ENCODE assay signal across 9 cellular contexts in the genomic region with DNA sequence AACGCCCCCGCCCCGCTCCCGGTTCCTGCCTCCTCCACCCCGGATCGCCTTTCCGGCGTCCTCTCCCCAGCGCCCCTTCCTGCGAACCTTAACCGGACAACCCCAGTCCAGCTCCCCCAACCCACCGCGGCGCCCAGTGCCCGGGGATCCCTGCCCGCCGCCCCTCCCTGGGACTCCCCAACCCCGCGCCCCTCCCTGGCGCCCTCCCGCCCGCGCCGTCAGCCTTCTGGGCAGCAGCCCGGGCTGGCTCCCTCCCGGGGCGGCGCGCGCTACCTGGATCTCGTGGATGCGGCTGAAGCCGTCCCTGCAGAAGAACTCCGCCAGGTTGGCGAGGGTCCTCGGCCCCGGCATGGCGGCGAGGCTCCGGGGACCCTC. TPM values are rescaled to one million over a fixed set of nuclear protein-coding genes. Genes with fewer than 3 reads are reported as not detected.
DNase-seq lines count a peak whose midpoint lies in the region; ATAC-seq and TF ChIP-seq lines count a peak whose summit lies in the region.
"Had no signal": no experiment of that assay in that cellular context is flagged by ENCODE, and none has a peak within 500 bp of the region (broad histone marks: within the 10 kb centered on the region; RNA-seq: fewer than 3 reads in every experiment).

No MANE protein-coding gene starts in this region.

- H3K9me2 ChIP-seq in neural cell (ENCODE audit: insufficient read depth, low read length) = no peaks in the 10 kb centered on the region

- H3K27me3 ChIP-seq in neural cell (ENCODE audit: insufficient read depth, low read depth, low read length) = peaks cover 23% of the 10 kb centered on the region

- H3K36me3 ChIP-seq in neural cell (ENCODE audit: insufficient read depth, low read length) = no peaks in the 10 kb centered on the region

- H3K79me2 ChIP-seq in neural cell (replicated peaks; ENCODE audit: insufficient read depth, low read length) = peaks cover 9% of the 10 kb centered on the region

- no peaks in the 10 kb centered on the region for H3K9me3 Mint-ChIP-seq in endothelial cell (ENCODE audit: unreplicated experiment)
- H3K9me3 Mint-ChIP-seq: natural killer cell treated with Interleukin-12 subunit alpha and Interleukin-12 subunit beta and Interleukin-15 and Interleukin-18, amount 100 ng/mL, for 72 hours had no signal

- H3K9ac ChIP-seq in neural cell (ENCODE audit: low read length) = peak overlapping the region; percentile 69

- H3F3A ChIP-seq in neural cell (ENCODE audit: insufficient read depth, low read length, poor library complexity, severe bottlenecking) = peaks cover 2% of the 10 kb centered on the region

- peaks cover 6% of the 10 kb centered on the region for H3K36me3 Mint-ChIP-seq in endothelial cell (ENCODE audit: low read depth, unreplicated experiment)

- peak overlapping the region; percentile 96 for H3K4me3 Mint-ChIP-seq in endothelial cell (ENCODE audit: unreplicated experiment)

- TF ChIP-seq CTCF in AG10803 (conservative IDR thresholded peaks at IDR 0.05; ENCODE audit: low read length) (no peak), endothelial cell (IDR thresholded peaks at IDR 0.05; ENCODE audit: unreplicated experiment) (no peak), neural cell (IDR thresholded peaks at IDR 0.05; ENCODE audit: poor library complexity, severe bottlenecking) (no peak)

- H4K20me1 ChIP-seq in neural cell (ENCODE audit: insufficient read depth) = no peaks in the 10 kb centered on the region

- peak overlapping the region; percentile 69 for H3K4me2 ChIP-seq in neural cell (ENCODE audit: low read length)

- DNase-seq in AG10803 (ENCODE audit: low read depth) (no peak), LoVo (ENCODE audit: low spot score) (peak; percentile 24), endothelial cell (ENCODE audit: low spot score) (peak; percentile 62), SIG-M5 (lab: John Stamatoyannopoulos, UW) (no peak), RPMI8226 (no peak), dermis blood vessel endothelial cell (no peak)

- ATAC-seq in HG02571 (IDR thresholded peaks at IDR 0.05; ENCODE audit: unreplicated experiment) = no peak

- H3K4me1 Mint-ChIP-seq in endothelial cell (ENCODE audit: unreplicated experiment) = peaks cover 24% of the 10 kb centered on the region

- H3K4me3 ChIP-seq in AG10803 (ENCODE audit: low read length) (peak overlapping the region; percentile 48), neural cell (ENCODE audit: low read length) (peak overlapping the region; percentile 86)

- H3K27ac ChIP-seq in neural cell (ENCODE audit: low read length) = no peak overlapping the region

- no peak for TF ChIP-seq RAD21 in neural cell (conservative IDR thresholded peaks at IDR 0.05)

- H2AFZ ChIP-seq in neural cell (ENCODE audit: low read depth, low read length) = peak overlapping the region; percentile 65

- no peak for TF ChIP-seq EP300 in neural cell (conservative IDR thresholded peaks at IDR 0.05; ENCODE audit: poor library complexity, severe bottlenecking)

- H3K27ac Mint-ChIP-seq in endothelial cell (ENCODE audit: unreplicated experiment) = no peak overlapping the region
- H3K27ac Mint-ChIP-seq: natural killer cell treated with Interleukin-12 subunit alpha and Interleukin-12 subunit beta and Interleukin-15 and Interleukin-18, amount 100 ng/mL, for 72 hours had no signal

- H3K9me3 ChIP-seq in neural cell (ENCODE audit: low read length) = no peaks in the 10 kb centered on the region

- H3K27me3 Mint-ChIP-seq in endothelial cell (ENCODE audit: unreplicated experiment) = peaks cover 13% of the 10 kb centered on the region

TF ChIP-seq in neural cell, 6 proteins besides CTCF, POLR2A, EP300 and RAD21:
- no peak for TF ChIP-seq TAF1 (IDR thresholded peaks at IDR 0.05; ENCODE audit: low read depth)
- TF ChIP-seq SMC3 (conservative IDR thresholded peaks at IDR 0.05; ENCODE audit: poor library complexity) = no peak
- TF ChIP-seq EZH2 (IDR thresholded peaks at IDR 0.05; ENCODE audit: borderline replicate concordance, insufficient read depth, low read length, poor library complexity, severe bottlenecking) = no peak
- TF ChIP-seq, protein P1, sequence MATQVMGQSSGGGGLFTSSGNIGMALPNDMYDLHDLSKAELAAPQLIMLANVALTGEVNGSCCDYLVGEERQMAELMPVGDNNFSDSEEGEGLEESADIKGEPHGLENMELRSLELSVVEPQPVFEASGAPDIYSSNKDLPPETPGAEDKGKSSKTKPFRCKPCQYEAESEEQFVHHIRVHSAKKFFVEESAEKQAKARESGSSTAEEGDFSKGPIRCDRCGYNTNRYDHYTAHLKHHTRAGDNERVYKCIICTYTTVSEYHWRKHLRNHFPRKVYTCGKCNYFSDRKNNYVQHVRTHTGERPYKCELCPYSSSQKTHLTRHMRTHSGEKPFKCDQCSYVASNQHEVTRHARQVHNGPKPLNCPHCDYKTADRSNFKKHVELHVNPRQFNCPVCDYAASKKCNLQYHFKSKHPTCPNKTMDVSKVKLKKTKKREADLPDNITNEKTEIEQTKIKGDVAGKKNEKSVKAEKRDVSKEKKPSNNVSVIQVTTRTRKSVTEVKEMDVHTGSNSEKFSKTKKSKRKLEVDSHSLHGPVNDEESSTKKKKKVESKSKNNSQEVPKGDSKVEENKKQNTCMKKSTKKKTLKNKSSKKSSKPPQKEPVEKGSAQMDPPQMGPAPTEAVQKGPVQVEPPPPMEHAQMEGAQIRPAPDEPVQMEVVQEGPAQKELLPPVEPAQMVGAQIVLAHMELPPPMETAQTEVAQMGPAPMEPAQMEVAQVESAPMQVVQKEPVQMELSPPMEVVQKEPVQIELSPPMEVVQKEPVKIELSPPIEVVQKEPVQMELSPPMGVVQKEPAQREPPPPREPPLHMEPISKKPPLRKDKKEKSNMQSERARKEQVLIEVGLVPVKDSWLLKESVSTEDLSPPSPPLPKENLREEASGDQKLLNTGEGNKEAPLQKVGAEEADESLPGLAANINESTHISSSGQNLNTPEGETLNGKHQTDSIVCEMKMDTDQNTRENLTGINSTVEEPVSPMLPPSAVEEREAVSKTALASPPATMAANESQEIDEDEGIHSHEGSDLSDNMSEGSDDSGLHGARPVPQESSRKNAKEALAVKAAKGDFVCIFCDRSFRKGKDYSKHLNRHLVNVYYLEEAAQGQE (IDR thresholded peaks at IDR 0.05; ENCODE audit: borderline replicate concordance) = no peak
- no peak for TF ChIP-seq MXI1 (conservative IDR thresholded peaks at IDR 0.05; ENCODE audit: poor library complexity, severe bottlenecking)
- TF ChIP-seq POLR2AphosphoS5 (IDR thresholded peaks at IDR 0.05) = no peak

RNA-seq across cellular contexts. Expression of a gene that starts 0.4 kb away (rescaled TPM):
- total RNA-seq in endothelial cell (ENCODE audit: unreplicated experiment) (6.4 TPM), dermis blood vessel endothelial cell (not detected in 2 replicates)
- polyA plus RNA-seq in neural cell = 0.84 and 2.3 TPM in 2 replicates
- 1.7 and 2.2 TPM in 2 replicates for polyA minus RNA-seq in neural cell
- total RNA-seq: natural killer cell treated with Interleukin-12 subunit alpha and Interleukin-12 subunit beta and Interleukin-15 and Interleukin-18, amount 100 ng/mL, for 72 hours had no signal

Comparison
In these comparisons a context has a peak if more than half of its experiments do, and no peak if none do; other contexts are left out.
1. DNase-seq: peak in LoVo (single experiment) and endothelial cell (single experiment); none in AG10803 (single experiment), SIG-M5 (single experiment), RPMI8226 (single experiment) and dermis blood vessel endothelial cell (single experiment).